Comparison of ENCODE assay signal across 1 cellular context in the genomic region with DNA sequence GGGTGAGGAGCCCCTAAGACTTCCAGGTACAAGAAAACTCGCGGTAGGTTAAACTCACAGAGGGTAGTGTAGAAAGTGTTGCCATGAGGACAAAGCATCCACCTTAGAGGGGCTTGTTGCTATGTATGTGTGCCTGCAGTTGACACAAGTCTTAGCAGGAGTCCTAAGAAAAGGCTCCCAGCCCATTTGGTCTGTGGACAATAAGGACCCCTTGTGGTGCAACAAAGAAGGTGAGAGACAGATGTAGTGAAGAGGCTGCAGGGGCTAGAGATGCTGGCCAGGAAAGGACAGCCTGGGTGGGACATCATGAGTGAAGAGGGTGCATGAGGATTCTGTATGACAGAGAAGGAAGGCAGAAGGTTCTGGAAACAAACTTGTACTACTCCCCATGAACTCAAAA.
TF ChIP-seq lines count a peak whose summit lies in the region.

No MANE protein-coding gene starts in this region.

TF ChIP-seq in IMR-90, 13 proteins besides CTCF, POLR2A, EP300 and RAD21:
- TF ChIP-seq SMC3 (IDR thresholded peaks at IDR 0.05; ENCODE audit: low read depth, low read length) (peak; percentile 83), MXI1 (IDR thresholded peaks at IDR 0.05; ENCODE audit: borderline replicate concordance, low read depth, low read length) (no peak)
